Comparison of ENCODE assay signal across 16 cellular contexts in genomic region chr17:40699880-40700279, GRCh38. TPM values are rescaled to one million over a fixed set of nuclear protein-coding genes. Genes with fewer than 3 reads are reported as not detected.
"Had no signal": no experiment of that assay in that cellular context is flagged by ENCODE, and none has a peak within 500 bp of the region (broad histone marks: within the 10 kb centered on the region; RNA-seq: fewer than 3 reads in every experiment).

No MANE protein-coding gene starts in this region.

- H3K36me3 ChIP-seq: ascending aorta, esophagus muscularis mucosa, left ventricle myocardium inferior, sigmoid colon had no signal

- H3K27me3 ChIP-seq: ascending aorta had no signal

- H3K9me3 ChIP-seq: ascending aorta, esophagus muscularis mucosa, left ventricle myocardium inferior, sigmoid colon had no signal

- H3K27ac ChIP-seq: ascending aorta, esophagus muscularis mucosa, foreskin keratinocyte, left ventricle myocardium inferior, sigmoid colon had no signal

- DNase-seq: activated B cell treated with CpG ODN at 0.5 μM for 24 hours; activated CD4-positive, alpha-beta T cell treated with anti-CD3 and anti-CD28 coated beads, Interleukin-2, amount 50 U/mL, for 1 hour; activated CD8-positive, alpha-beta memory T cell treated with anti-CD3 and anti-CD28 coated beads, Interleukin-2, amount 10 ng/mL, durations not matched to agents 7 days and 5 days; activated gamma-delta T cell; activated naive CD8-positive, alpha-beta T cell treated with anti-CD3 and anti-CD28 coated beads, Interleukin-2, amount 10 ng/mL, durations not matched to agents 7 days and 5 days; activated T-cell treated with anti-CD3 and anti-CD28 coated beads, Interleukin-2, amount 50 U/mL, for 4 hours; foreskin keratinocyte; left ventricle myocardium inferior; mesendoderm; sigmoid colon; stimulated activated CD4-positive, alpha-beta T cell treated with anti-CD3 and anti-CD28 coated beads, Interleukin-2, amount 100 ng/mL, for 48 hours; stimulated activated naive CD4-positive, alpha-beta T cell treated with Interleukin-2 at 50 U/mL for 16 hours had no signal

- ATAC-seq: activated CD8-positive, alpha-beta memory T cell treated with anti-CD3 and anti-CD28 coated beads, Interleukin-2, amount 10 ng/mL, durations not matched to agents 7 days and 5 days; activated T-cell treated with anti-CD3 and anti-CD28 coated beads, Interleukin-2, amount 50 U/mL, for 4 hours; foreskin keratinocyte had no signal

- H3K4me3 ChIP-seq: ascending aorta, esophagus muscularis mucosa, left ventricle myocardium inferior, sigmoid colon had no signal

RNA-seq across cellular contexts. Expression of gene KRT24, which starts 3.7 kb away (rescaled TPM):
- total RNA-seq: activated B cell treated with CpG ODN at 0.5 μM for 24 hours; activated CD8-positive, alpha-beta memory T cell treated with anti-CD3 and anti-CD28 coated beads, Interleukin-2, amount 10 ng/mL, durations not matched to agents 7 days and 5 days; activated naive CD8-positive, alpha-beta T cell treated with anti-CD3 and anti-CD28 coated beads, Interleukin-2, amount 10 ng/mL, durations not matched to agents 7 days and 5 days; activated T-cell treated with anti-CD3 and anti-CD28 coated beads, Interleukin-2, amount 50 U/mL, for 4 hours; ascending aorta; left ventricle myocardium inferior; posterior vena cava had no signal

RNA-seq across cellular contexts. Expression of gene KRT222, which starts 34.9 kb away (rescaled TPM):
- total RNA-seq: activated B cell treated with CpG ODN at 0.5 μM for 24 hours; activated CD8-positive, alpha-beta memory T cell treated with anti-CD3 and anti-CD28 coated beads, Interleukin-2, amount 10 ng/mL, durations not matched to agents 7 days and 5 days; activated naive CD8-positive, alpha-beta T cell treated with anti-CD3 and anti-CD28 coated beads, Interleukin-2, amount 10 ng/mL, durations not matched to agents 7 days and 5 days; activated T-cell treated with anti-CD3 and anti-CD28 coated beads, Interleukin-2, amount 50 U/mL, for 4 hours; bronchial epithelial cell had no signal

RNA-seq across cellular contexts. Expression of gene KRT25, which starts 55.3 kb away (rescaled TPM):
- total RNA-seq: activated B cell treated with CpG ODN at 0.5 μM for 24 hours; activated CD8-positive, alpha-beta memory T cell treated with anti-CD3 and anti-CD28 coated beads, Interleukin-2, amount 10 ng/mL, durations not matched to agents 7 days and 5 days; activated naive CD8-positive, alpha-beta T cell treated with anti-CD3 and anti-CD28 coated beads, Interleukin-2, amount 10 ng/mL, durations not matched to agents 7 days and 5 days; activated T-cell treated with anti-CD3 and anti-CD28 coated beads, Interleukin-2, amount 50 U/mL, for 4 hours; ascending aorta; bronchial epithelial cell; esophagus muscularis mucosa; foreskin keratinocyte; left ventricle myocardium inferior; posterior vena cava had no signal
- polyA plus RNA-seq: foreskin keratinocyte, sigmoid colon had no signal
